1 cellular context compared by ENCODE assay signal in the genomic region with DNA sequence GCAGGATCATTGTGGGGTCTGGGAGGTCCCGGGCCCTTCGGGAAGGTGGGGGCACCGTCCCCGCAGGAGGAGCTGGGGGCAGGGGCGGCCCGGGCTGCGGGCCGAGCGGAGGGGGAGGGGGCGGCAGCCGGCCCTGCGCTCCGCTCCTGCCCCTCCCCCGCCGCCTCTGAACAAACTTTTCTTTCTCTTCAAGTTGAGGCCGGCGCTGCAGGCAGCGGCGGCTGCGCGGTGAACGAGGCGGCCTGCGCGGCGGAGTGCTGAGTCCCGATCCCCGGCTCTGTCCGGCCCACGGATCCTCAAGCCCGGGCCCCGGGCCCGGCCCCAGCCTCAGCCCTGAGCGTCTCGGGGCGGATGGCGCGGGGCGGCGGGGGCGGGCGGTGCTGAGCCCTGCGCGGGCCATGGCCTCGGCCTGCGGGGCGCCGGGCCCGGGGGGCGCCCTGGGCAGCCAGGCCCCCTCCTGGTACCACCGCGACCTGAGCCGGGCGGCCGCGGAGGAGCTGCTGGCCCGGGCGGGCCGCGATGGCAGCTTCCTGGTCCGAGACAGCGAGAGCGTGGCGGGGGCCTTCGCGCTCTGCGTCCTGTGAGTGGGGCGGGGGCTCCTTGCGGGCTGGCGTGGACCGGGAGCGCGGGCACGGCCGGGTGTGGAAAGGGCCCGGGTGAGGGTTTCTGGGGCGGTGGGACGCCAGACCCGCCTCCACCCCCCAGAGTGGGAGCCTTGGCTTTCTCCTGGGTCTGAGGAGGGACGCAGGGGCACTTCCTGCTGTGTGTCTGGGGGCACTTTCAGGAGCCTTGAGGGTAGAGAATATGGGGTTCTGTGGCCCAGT.
A peak's percentile ranks its signal among the peaks of the same experiment; 100 is the strongest.
TF ChIP-seq lines count a peak whose summit lies in the region.

A gene with protein sequence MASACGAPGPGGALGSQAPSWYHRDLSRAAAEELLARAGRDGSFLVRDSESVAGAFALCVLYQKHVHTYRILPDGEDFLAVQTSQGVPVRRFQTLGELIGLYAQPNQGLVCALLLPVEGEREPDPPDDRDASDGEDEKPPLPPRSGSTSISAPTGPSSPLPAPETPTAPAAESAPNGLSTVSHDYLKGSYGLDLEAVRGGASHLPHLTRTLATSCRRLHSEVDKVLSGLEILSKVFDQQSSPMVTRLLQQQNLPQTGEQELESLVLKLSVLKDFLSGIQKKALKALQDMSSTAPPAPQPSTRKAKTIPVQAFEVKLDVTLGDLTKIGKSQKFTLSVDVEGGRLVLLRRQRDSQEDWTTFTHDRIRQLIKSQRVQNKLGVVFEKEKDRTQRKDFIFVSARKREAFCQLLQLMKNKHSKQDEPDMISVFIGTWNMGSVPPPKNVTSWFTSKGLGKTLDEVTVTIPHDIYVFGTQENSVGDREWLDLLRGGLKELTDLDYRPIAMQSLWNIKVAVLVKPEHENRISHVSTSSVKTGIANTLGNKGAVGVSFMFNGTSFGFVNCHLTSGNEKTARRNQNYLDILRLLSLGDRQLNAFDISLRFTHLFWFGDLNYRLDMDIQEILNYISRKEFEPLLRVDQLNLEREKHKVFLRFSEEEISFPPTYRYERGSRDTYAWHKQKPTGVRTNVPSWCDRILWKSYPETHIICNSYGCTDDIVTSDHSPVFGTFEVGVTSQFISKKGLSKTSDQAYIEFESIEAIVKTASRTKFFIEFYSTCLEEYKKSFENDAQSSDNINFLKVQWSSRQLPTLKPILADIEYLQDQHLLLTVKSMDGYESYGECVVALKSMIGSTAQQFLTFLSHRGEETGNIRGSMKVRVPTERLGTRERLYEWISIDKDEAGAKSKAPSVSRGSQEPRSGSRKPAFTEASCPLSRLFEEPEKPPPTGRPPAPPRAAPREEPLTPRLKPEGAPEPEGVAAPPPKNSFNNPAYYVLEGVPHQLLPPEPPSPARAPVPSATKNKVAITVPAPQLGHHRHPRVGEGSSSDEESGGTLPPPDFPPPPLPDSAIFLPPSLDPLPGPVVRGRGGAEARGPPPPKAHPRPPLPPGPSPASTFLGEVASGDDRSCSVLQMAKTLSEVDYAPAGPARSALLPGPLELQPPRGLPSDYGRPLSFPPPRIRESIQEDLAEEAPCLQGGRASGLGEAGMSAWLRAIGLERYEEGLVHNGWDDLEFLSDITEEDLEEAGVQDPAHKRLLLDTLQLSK (plus strand): TSS at position 181 of the 824 bp plus-strand sequence. CDS start 218 bp downstream, at position 399.

TF ChIP-seq in HepG2, 621 proteins besides CTCF, POLR2A, EP300 and RAD21 (continues in another document):
- TF ChIP-seq, protein P1, sequence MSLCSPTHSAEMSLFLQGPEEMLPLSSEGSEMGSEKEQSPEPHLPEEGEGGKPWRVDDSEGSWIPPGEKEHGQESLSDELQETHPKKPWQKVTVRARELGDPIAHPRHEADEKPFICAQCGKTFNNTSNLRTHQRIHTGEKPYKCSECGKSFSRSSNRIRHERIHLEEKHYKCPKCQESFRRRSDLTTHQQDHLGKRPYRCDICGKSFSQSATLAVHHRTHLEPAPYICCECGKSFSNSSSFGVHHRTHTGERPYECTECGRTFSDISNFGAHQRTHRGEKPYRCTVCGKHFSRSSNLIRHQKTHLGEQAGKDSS (CRISPR knock-in tag; IDR thresholded peaks at IDR 0.05; ENCODE audit: borderline replicate concordance, low read depth): no peak
- TF ChIP-seq, protein P2, sequence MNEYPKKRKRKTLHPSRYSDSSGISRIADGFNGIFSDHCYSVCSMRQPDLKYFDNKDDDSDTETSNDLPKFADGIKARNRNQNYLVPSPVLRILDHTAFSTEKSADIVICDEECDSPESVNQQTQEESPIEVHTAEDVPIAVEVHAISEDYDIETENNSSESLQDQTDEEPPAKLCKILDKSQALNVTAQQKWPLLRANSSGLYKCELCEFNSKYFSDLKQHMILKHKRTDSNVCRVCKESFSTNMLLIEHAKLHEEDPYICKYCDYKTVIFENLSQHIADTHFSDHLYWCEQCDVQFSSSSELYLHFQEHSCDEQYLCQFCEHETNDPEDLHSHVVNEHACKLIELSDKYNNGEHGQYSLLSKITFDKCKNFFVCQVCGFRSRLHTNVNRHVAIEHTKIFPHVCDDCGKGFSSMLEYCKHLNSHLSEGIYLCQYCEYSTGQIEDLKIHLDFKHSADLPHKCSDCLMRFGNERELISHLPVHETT (CRISPR knock-in tag; conservative IDR thresholded peaks at IDR 0.05): 0 out of 2 replicates have a peak, but pooled peaks have one; percentile 17
- no peak for TF ChIP-seq NFYC (CRISPR knock-in tag; IDR thresholded peaks at IDR 0.05)
- TF ChIP-seq, protein P3, sequence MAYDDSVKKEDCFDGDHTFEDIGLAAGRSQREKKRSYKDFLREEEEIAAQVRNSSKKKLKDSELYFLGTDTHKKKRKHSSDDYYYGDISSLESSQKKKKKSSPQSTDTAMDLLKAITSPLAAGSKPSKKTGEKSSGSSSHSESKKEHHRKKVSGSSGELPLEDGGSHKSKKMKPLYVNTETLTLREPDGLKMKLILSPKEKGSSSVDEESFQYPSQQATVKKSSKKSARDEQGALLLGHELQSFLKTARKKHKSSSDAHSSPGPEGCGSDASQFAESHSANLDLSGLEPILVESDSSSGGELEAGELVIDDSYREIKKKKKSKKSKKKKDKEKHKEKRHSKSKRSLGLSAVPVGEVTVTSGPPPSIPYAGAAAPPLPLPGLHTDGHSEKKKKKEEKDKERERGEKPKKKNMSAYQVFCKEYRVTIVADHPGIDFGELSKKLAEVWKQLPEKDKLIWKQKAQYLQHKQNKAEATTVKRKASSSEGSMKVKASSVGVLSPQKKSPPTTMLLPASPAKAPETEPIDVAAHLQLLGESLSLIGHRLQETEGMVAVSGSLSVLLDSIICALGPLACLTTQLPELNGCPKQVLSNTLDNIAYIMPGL (CRISPR knock-in tag; IDR thresholded peaks at IDR 0.05; ENCODE audit: borderline replicate concordance in 1 of 2, low read depth in 1 of 2): peak in 1 of 2 experiments; percentile 56; a peak in 1 of 4 replicates
- TF ChIP-seq ZEB1 (IDR thresholded peaks at IDR 0.05; ENCODE audit: insufficient replicate concordance, low read depth): no peak
- peak; percentile 45; the same call in 1 of the 2 replicates for TF ChIP-seq GABPB1 (CRISPR knock-in tag; IDR thresholded peaks at IDR 0.05)
- TF ChIP-seq, protein P4, sequence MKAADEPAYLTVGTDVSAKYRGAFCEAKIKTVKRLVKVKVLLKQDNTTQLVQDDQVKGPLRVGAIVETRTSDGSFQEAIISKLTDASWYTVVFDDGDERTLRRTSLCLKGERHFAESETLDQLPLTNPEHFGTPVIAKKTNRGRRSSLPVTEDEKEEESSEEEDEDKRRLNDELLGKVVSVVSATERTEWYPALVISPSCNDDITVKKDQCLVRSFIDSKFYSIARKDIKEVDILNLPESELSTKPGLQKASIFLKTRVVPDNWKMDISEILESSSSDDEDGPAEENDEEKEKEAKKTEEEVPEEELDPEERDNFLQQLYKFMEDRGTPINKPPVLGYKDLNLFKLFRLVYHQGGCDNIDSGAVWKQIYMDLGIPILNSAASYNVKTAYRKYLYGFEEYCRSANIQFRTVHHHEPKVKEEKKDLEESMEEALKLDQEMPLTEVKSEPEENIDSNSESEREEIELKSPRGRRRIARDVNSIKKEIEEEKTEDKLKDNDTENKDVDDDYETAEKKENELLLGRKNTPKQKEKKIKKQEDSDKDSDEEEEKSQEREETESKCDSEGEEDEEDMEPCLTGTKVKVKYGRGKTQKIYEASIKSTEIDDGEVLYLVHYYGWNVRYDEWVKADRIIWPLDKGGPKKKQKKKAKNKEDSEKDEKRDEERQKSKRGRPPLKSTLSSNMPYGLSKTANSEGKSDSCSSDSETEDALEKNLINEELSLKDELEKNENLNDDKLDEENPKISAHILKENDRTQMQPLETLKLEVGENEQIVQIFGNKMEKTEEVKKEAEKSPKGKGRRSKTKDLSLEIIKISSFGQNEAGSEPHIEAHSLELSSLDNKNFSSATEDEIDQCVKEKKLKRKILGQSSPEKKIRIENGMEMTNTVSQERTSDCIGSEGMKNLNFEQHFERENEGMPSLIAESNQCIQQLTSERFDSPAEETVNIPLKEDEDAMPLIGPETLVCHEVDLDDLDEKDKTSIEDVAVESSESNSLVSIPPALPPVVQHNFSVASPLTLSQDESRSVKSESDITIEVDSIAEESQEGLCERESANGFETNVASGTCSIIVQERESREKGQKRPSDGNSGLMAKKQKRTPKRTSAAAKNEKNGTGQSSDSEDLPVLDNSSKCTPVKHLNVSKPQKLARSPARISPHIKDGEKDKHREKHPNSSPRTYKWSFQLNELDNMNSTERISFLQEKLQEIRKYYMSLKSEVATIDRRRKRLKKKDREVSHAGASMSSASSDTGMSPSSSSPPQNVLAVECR (CRISPR knock-in tag; IDR thresholded peaks at IDR 0.05; ENCODE audit: borderline replicate concordance): no peak
- TF ChIP-seq ZNF670 (CRISPR knock-in tag; IDR thresholded peaks at IDR 0.05; ENCODE audit: borderline replicate concordance): no peak
- TF ChIP-seq THAP11 (CRISPR knock-in tag; IDR thresholded peaks at IDR 0.05): peak; percentile 15; the same call in 1 of the 2 replicates
- TF ChIP-seq, protein P5, sequence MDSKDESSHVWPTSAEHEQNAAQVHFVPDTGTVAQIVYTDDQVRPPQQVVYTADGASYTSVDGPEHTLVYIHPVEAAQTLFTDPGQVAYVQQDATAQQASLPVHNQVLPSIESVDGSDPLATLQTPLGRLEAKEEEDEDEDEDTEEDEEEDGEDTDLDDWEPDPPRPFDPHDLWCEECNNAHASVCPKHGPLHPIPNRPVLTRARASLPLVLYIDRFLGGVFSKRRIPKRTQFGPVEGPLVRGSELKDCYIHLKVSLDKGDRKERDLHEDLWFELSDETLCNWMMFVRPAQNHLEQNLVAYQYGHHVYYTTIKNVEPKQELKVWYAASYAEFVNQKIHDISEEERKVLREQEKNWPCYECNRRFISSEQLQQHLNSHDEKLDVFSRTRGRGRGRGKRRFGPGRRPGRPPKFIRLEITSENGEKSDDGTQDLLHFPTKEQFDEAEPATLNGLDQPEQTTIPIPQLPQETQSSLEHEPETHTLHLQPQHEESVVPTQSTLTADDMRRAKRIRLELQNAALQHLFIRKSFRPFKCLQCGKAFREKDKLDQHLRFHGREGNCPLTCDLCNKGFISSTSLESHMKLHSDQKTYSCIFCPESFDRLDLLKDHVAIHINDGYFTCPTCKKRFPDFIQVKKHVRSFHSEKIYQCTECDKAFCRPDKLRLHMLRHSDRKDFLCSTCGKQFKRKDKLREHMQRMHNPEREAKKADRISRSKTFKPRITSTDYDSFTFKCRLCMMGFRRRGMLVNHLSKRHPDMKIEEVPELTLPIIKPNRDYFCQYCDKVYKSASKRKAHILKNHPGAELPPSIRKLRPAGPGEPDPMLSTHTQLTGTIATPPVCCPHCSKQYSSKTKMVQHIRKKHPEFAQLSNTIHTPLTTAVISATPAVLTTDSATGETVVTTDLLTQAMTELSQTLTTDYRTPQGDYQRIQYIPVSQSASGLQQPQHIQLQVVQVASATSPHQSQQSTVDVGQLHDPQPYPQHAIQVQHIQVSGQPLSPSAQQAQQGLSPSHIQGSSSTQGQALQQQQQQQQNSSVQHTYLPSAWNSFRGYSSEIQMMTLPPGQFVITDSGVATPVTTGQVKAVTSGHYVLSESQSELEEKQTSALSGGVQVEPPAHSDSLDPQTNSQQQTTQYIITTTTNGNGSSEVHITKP (CRISPR knock-in tag; IDR thresholded peaks at IDR 0.05; ENCODE audit: low read depth): no peak
- TF ChIP-seq ZSCAN22 (CRISPR knock-in tag; IDR thresholded peaks at IDR 0.05): no peak
- TF ChIP-seq ZNF781 (CRISPR knock-in tag; IDR thresholded peaks at IDR 0.05; ENCODE audit: borderline replicate concordance, not compliant biosample characterization): no peak
- TF ChIP-seq CCAR2 (optimal IDR thresholded peaks at IDR 0.05; ENCODE audit: low read depth, low read length): no peak
- no peak for TF ChIP-seq TEAD2 (CRISPR knock-in tag; IDR thresholded peaks at IDR 0.05)
- TF ChIP-seq, protein P6, sequence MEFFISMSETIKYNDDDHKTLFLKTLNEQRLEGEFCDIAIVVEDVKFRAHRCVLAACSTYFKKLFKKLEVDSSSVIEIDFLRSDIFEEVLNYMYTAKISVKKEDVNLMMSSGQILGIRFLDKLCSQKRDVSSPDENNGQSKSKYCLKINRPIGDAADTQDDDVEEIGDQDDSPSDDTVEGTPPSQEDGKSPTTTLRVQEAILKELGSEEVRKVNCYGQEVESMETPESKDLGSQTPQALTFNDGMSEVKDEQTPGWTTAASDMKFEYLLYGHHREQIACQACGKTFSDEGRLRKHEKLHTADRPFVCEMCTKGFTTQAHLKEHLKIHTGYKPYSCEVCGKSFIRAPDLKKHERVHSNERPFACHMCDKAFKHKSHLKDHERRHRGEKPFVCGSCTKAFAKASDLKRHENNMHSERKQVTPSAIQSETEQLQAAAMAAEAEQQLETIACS (CRISPR knock-in tag; IDR thresholded peaks at IDR 0.05): no peak
- no peak for TF ChIP-seq HDAC2 (CRISPR knock-in tag; IDR thresholded peaks at IDR 0.05)
- no peak for TF ChIP-seq ZNF33B (CRISPR knock-in tag; IDR thresholded peaks at IDR 0.05)
- TF ChIP-seq ZNF382 (CRISPR knock-in tag; IDR thresholded peaks at IDR 0.05; ENCODE audit: borderline replicate concordance): no peak
- no peak for TF ChIP-seq ZNF337 (CRISPR knock-in tag; IDR thresholded peaks at IDR 0.05; ENCODE audit: borderline replicate concordance, low read depth)
- no peak for TF ChIP-seq SNAPC2 (CRISPR knock-in tag; IDR thresholded peaks at IDR 0.05)
- no peak for TF ChIP-seq NFE2 (CRISPR knock-in tag; IDR thresholded peaks at IDR 0.05)
- no peak for TF ChIP-seq ZNF619 (CRISPR knock-in tag; IDR thresholded peaks at IDR 0.05)
- peak; percentile 36; the same call in 1 of the 2 replicates for TF ChIP-seq ZNF768 (CRISPR knock-in tag; IDR thresholded peaks at IDR 0.05)
- no peak for TF ChIP-seq PAF1 (CRISPR knock-in tag; IDR thresholded peaks at IDR 0.05)
- TF ChIP-seq ZNF10 (CRISPR knock-in tag; IDR thresholded peaks at IDR 0.05; ENCODE audit: borderline replicate concordance, low read depth): no peak
- no peak for TF ChIP-seq SP140L (CRISPR knock-in tag; IDR thresholded peaks at IDR 0.05; ENCODE audit: borderline replicate concordance)
- TF ChIP-seq HOXA9 (CRISPR knock-in tag; IDR thresholded peaks at IDR 0.05; ENCODE audit: borderline replicate concordance): no peak
- TF ChIP-seq ZNF383 (CRISPR knock-in tag; IDR thresholded peaks at IDR 0.05; ENCODE audit: borderline replicate concordance): no peak
- TF ChIP-seq TBP (CRISPR knock-in tag; IDR thresholded peaks at IDR 0.05): no peak
- TF ChIP-seq, protein P7, sequence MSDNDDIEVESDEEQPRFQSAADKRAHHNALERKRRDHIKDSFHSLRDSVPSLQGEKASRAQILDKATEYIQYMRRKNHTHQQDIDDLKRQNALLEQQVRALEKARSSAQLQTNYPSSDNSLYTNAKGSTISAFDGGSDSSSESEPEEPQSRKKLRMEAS (IDR thresholded peaks at IDR 0.05): no peak
- TF ChIP-seq, protein P8, sequence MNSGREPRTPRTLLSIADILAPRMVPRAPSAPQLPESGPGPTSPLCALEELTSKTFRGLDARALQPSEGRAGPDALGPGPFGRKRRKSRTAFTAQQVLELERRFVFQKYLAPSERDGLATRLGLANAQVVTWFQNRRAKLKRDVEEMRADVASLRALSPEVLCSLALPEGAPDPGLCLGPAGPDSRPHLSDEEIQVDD (CRISPR knock-in tag; IDR thresholded peaks at IDR 0.05; ENCODE audit: borderline replicate concordance): no peak
- TF ChIP-seq SNRNP70 (IDR thresholded peaks at IDR 0.05; ENCODE audit: low read depth, low read length): no peak
- TF ChIP-seq JUNB (CRISPR knock-in tag; IDR thresholded peaks at IDR 0.05; ENCODE audit: borderline replicate concordance): no peak
- TF ChIP-seq MYNN (CRISPR knock-in tag; IDR thresholded peaks at IDR 0.05; ENCODE audit: low read depth): no peak
- no peak for TF ChIP-seq CCDC6 (CRISPR knock-in tag; IDR thresholded peaks at IDR 0.05)
- TF ChIP-seq JARID2 (CRISPR knock-in tag; IDR thresholded peaks at IDR 0.05; ENCODE audit: insufficient replicate concordance): no peak
- TF ChIP-seq HDAC6 (IDR thresholded peaks at IDR 0.05; ENCODE audit: low read depth, low read length): no peak
- no peak for TF ChIP-seq LCORL (IDR thresholded peaks at IDR 0.05)
- TF ChIP-seq LCORL (CRISPR knock-in tag; IDR thresholded peaks at IDR 0.05): no peak
